Comparison of ENCODE assay signal across 21 cellular contexts in genomic region chr10:33154590-33154989, GRCh38.
DNase-seq lines count a peak whose midpoint lies in the region; ATAC-seq and TF ChIP-seq lines count a peak whose summit lies in the region.
"Had no signal": no experiment of that assay in that cellular context is flagged by ENCODE, and none has a peak within 500 bp of the region (broad histone marks: within the 10 kb centered on the region; RNA-seq: fewer than 3 reads in every experiment).

No MANE protein-coding gene starts in this region.

- 0 out of 2 replicates have a peak, but pooled peaks cover 8% of the 10 kb centered on the region for H3K9me1 ChIP-seq in IMR-90 (ENCODE audit: insufficient read depth, low read length)

- BruUV-seq in IMR-90 (replicated peaks; lab: Mats Ljungman, UMichigan): no TSS peak

- DNase-seq in CD4-positive, CD25-positive, alpha-beta regulatory T cell: no peak
- DNase-seq in IMR-90: no peak
- DNase-seq in activated T-helper 2 cell treated with anti-CD3 and anti-CD28 coated beads, Interferon-gamma antibody, Interleukin-2, Interleukin-4, amounts not matched to agents 10 μg/mL and 5 μg/mL and 100 μg/mL, durations not matched to agents 14 hours and 24 hours and 36 hours (ENCODE audit: low spot score): no peak
- peak; percentile 60 for DNase-seq in hepatic stellate cell (ENCODE audit: low spot score)
- DNase-seq in epidermal melanocyte (ENCODE audit: insufficient read length, low spot score): no peak
- no peak for DNase-seq in NCI-H446 treated with DMSO at 0.1 percent for 48 hours (lab: John Stamatoyannopoulos, UW)
- DNase-seq in NCI-H510A (lab: John Stamatoyannopoulos, UW): no peak
- DNase-seq: activated CD4-positive, alpha-beta T cell treated with anti-CD3 and anti-CD28 coated beads for 1 hour; activated T-cell treated with anti-CD3 and anti-CD28 coated beads, Interleukin-2, amount 50 U/mL, for 72 hours; EL; HFFc6; hippocampal formation; NCI-H1694; nucleus accumbens; spleen; stimulated activated CD4-positive, alpha-beta T cell treated with anti-CD3 and anti-CD28 coated beads, Interleukin-4, amount 100 ng/mL, for 24 hours; upper lobe of left lung had no signal

- peak overlapping the region; percentile 30 for H2BK20ac ChIP-seq in IMR-90 (ENCODE audit: low read depth, low read length)

- peak overlapping the region; percentile 13; the same call in 1 of the 2 replicates for H3K56ac ChIP-seq in IMR-90 (ENCODE audit: extremely low read depth, insufficient read depth, low read length)

- peaks cover 4% of the 10 kb centered on the region for H3K27me3 Mint-ChIP-seq in CD4-positive, CD25-positive, alpha-beta regulatory T cell
- H3K27me3 Mint-ChIP-seq in activated T-helper 2 cell treated with anti-CD3 and anti-CD28 coated beads, Interferon-gamma antibody, Interleukin-2, Interleukin-4, amounts not matched to agents 10 μg/mL and 5 μg/mL and 100 μg/mL, durations not matched to agents 14 hours and 24 hours and 36 hours (ENCODE audit: low read depth): no peaks in the 10 kb centered on the region
- H3K27me3 Mint-ChIP-seq: activated naive CD8-positive, alpha-beta T cell had no signal

- H2AFZ ChIP-seq in IMR-90 (replicated peaks; ENCODE audit: low read length, poor library complexity): no peak overlapping the region

- no peak for ATAC-seq in CD4-positive, CD25-positive, alpha-beta regulatory T cell (ENCODE audit: low read depth in 2 of 2)
- ATAC-seq in IMR-90 (ENCODE audit: low read depth) (no peak), GM19328 (IDR thresholded peaks at IDR 0.05; ENCODE audit: unreplicated experiment) (no peak)
- ATAC-seq: SK-N-SH treated with all-trans-retinoic acid at 6 μM for 48 hours had no signal

- no CpG with 5 or more reads among the region's 5 CpGs for WGBS in IMR-90 (ENCODE audit: extremely low coverage in 2 of 2, insufficient read length in 1 of 2), 2 experiments

- H3K9me3 Mint-ChIP-seq in CD4-positive, CD25-positive, alpha-beta regulatory T cell: peaks cover 0 to 4% (median 0%) of the 10 kb centered on the region in 7 donors
- no peaks in the 10 kb centered on the region for H3K9me3 Mint-ChIP-seq in activated T-helper 2 cell treated with anti-CD3 and anti-CD28 coated beads, Interferon-gamma antibody, Interleukin-2, Interleukin-4, amounts not matched to agents 10 μg/mL and 5 μg/mL and 100 μg/mL, durations not matched to agents 14 hours and 24 hours and 36 hours
- H3K9me3 Mint-ChIP-seq: activated T-cell treated with anti-CD3 and anti-CD28 coated beads, Interleukin-2, amount 50 U/mL, for 72 hours; HFFc6 had no signal

- peak overlapping the region; percentile 63 for H3K4me3 ChIP-seq in CD4-positive, CD25-positive, alpha-beta regulatory T cell (ENCODE audit: low read depth, low read length)
- no peak overlapping the region for H3K4me3 ChIP-seq in IMR-90 (ENCODE audit: insufficient read depth, low read depth, low read length)
- H3K4me3 ChIP-seq: lung, spleen, upper lobe of left lung had no signal

- H4K8ac ChIP-seq in IMR-90 (ENCODE audit: low read depth in 2 of 2, low read length in 2 of 2): no peak overlapping the region; a peak in 1 of 4 replicates

- TF ChIP-seq RAD21 in IMR-90 (IDR thresholded peaks at IDR 0.05; ENCODE audit: low read length): no peak

- intact Hi-C loops in IMR-90 (cut with micrococcal nuclease): loop anchor here (10.0 kb wide), 1 partner anchor 360 kb away; no protein-coding TSS in a partner anchor
- intact Hi-C loops in activated T-helper 2 cell treated with anti-CD3 and anti-CD28 coated beads, Interferon-gamma antibody, Interleukin-2, Interleukin-4, amounts not matched to agents 10 μg/mL and 5 μg/mL and 100 μg/mL, durations not matched to agents 14 hours and 24 hours and 36 hours (cut with micrococcal nuclease): loop anchor here (1.0 to 5.0 kb wide), 5 partner anchors 18 to 360 kb away; no protein-coding TSS in a partner anchor

- peak overlapping the region; percentile 81; the same call in 1 of the 2 replicates for H2BK120ac ChIP-seq in IMR-90 (ENCODE audit: low read depth, low read length)

- H4K91ac ChIP-seq in IMR-90 (ENCODE audit: insufficient read depth, low read depth, low read length): peak overlapping the region; percentile 36

- no peak overlapping the region for H3K4me3 Mint-ChIP-seq in CD4-positive, CD25-positive, alpha-beta regulatory T cell
- H3K4me3 Mint-ChIP-seq in activated T-helper 2 cell treated with anti-CD3 and anti-CD28 coated beads, Interferon-gamma antibody, Interleukin-2, Interleukin-4, amounts not matched to agents 10 μg/mL and 5 μg/mL and 100 μg/mL, durations not matched to agents 14 hours and 24 hours and 36 hours (ENCODE audit: low read depth): no peak overlapping the region
- H3K4me3 Mint-ChIP-seq: activated naive CD8-positive, alpha-beta T cell; HFFc6 had no signal

- TF ChIP-seq POLR2A in IMR-90 (IDR thresholded peaks at IDR 0.05; ENCODE audit: low read depth, low read length): no peak

- H2AK5ac ChIP-seq in IMR-90 (ENCODE audit: low read depth, low read length): no peak overlapping the region

- no peak overlapping the region for H2AK9ac ChIP-seq in IMR-90 (replicated peaks; ENCODE audit: low read depth, low read length, poor library complexity)

- in situ Hi-C loops in IMR-90 (cut with MboI; ENCODE audit: low sequenced_read_pairs): loop anchor here (10.0 kb wide), 1 partner anchor 140 kb away; no protein-coding TSS in a partner anchor

- H2BK5ac ChIP-seq in IMR-90 (ENCODE audit: low read depth, low read length, poor library complexity, severe bottlenecking): no peak overlapping the region

- TF ChIP-seq CTCF in IMR-90 (conservative IDR thresholded peaks at IDR 0.05; ENCODE audit: low read depth, low read length): no peak

- H4K5ac ChIP-seq in IMR-90 (ENCODE audit: low read depth, low read length): peak overlapping the region; percentile 9; the same call in 1 of the 2 replicates

- H3K4me1 ChIP-seq in CD4-positive, CD25-positive, alpha-beta regulatory T cell (ENCODE audit: control insufficient read depth, insufficient read depth, low read length, poor library complexity, severe bottlenecking): peaks cover 63% of the 10 kb centered on the region
- peaks cover 9% of the 10 kb centered on the region for H3K4me1 ChIP-seq in IMR-90 (ENCODE audit: control insufficient read depth, insufficient read depth, low read length)

- no peaks in the 10 kb centered on the region for H3K36me3 ChIP-seq in CD4-positive, CD25-positive, alpha-beta regulatory T cell (ENCODE audit: control insufficient read depth, insufficient read depth, low read length)
- H3K36me3 ChIP-seq in IMR-90 (ENCODE audit: control insufficient read depth, insufficient read depth, low read length): no peaks in the 10 kb centered on the region
- H3K36me3 ChIP-seq: spleen, upper lobe of left lung had no signal

- H3K9ac ChIP-seq in IMR-90 (ENCODE audit: low read depth, low read length): no peak overlapping the region

- CTCF ChIA-PET in IMR-90 (lab: Yijun Ruan, JAX): interaction anchor here (3.0 to 3.2 kb wide), 2 partner anchors 39 to 145 kb away, joined by 11 to 18 read pairs; no protein-coding TSS in a partner anchor

- no peaks in the 10 kb centered on the region for H3K9me3 ChIP-seq in CD4-positive, CD25-positive, alpha-beta regulatory T cell (ENCODE audit: control insufficient read depth in 2 of 2, low read length in 2 of 2)
- H3K9me3 ChIP-seq in IMR-90 (ENCODE audit: control insufficient read depth, insufficient read depth, low read length): no peaks in the 10 kb centered on the region
- H3K9me3 ChIP-seq: spleen, upper lobe of left lung had no signal

- no peaks in the 10 kb centered on the region for H3K27me3 ChIP-seq in CD4-positive, CD25-positive, alpha-beta regulatory T cell (ENCODE audit: control insufficient read depth, insufficient read depth, low read length)
- no peaks in the 10 kb centered on the region for H3K27me3 ChIP-seq in IMR-90 (ENCODE audit: control insufficient read depth, insufficient read depth, low read length)
- H3K27me3 ChIP-seq: spleen, upper lobe of left lung had no signal

- H3K4ac ChIP-seq in IMR-90 (ENCODE audit: low read depth, low read length): 0 out of 2 replicates have a peak overlapping the region, but pooled peaks have one; percentile 35

- H3K36me3 Mint-ChIP-seq in CD4-positive, CD25-positive, alpha-beta regulatory T cell: peaks cover 3% of the 10 kb centered on the region
- no peaks in the 10 kb centered on the region for H3K36me3 Mint-ChIP-seq in activated T-helper 2 cell treated with anti-CD3 and anti-CD28 coated beads, Interferon-gamma antibody, Interleukin-2, Interleukin-4, amounts not matched to agents 10 μg/mL and 5 μg/mL and 100 μg/mL, durations not matched to agents 14 hours and 24 hours and 36 hours (ENCODE audit: low read depth)
- H3K36me3 Mint-ChIP-seq: activated naive CD8-positive, alpha-beta T cell had no signal

- H2BK15ac ChIP-seq in IMR-90 (ENCODE audit: low read depth, low read length): peak overlapping the region; percentile 10; the same call in 1 of the 3 replicates

- peak overlapping the region; percentile 33; the same call in 1 of the 2 replicates for H3K14ac ChIP-seq in IMR-90 (replicated peaks; ENCODE audit: low read depth, low read length)

- H3K27ac ChIP-seq in CD4-positive, CD25-positive, alpha-beta regulatory T cell (ENCODE audit: insufficient read depth, low read length, poor library complexity, severe bottlenecking): peak overlapping the region; percentile 77
- H3K27ac ChIP-seq in IMR-90 (ENCODE audit: insufficient read depth, low read length): no peak overlapping the region

- H3K79me1 ChIP-seq in IMR-90 (ENCODE audit: low read depth in 1 of 2, low read length in 2 of 2): no peaks in the 10 kb centered on the region

- H3K4me1 Mint-ChIP-seq in CD4-positive, CD25-positive, alpha-beta regulatory T cell: peaks cover 37 to 66% (median 54%) of the 10 kb centered on the region in 4 donors
- peaks cover 53% of the 10 kb centered on the region for H3K4me1 Mint-ChIP-seq in activated T-helper 2 cell treated with anti-CD3 and anti-CD28 coated beads, Interferon-gamma antibody, Interleukin-2, Interleukin-4, amounts not matched to agents 10 μg/mL and 5 μg/mL and 100 μg/mL, durations not matched to agents 14 hours and 24 hours and 36 hours (ENCODE audit: low read depth)

- no peak overlapping the region for H3K23ac ChIP-seq in IMR-90 (ENCODE audit: low read depth, low read length)

- H3K27ac Mint-ChIP-seq in CD4-positive, CD25-positive, alpha-beta regulatory T cell: peak overlapping the region; percentile 72 to 94 (median 91)
- H3K27ac Mint-ChIP-seq in activated T-helper 2 cell treated with anti-CD3 and anti-CD28 coated beads, Interferon-gamma antibody, Interleukin-2, Interleukin-4, amounts not matched to agents 10 μg/mL and 5 μg/mL and 100 μg/mL, durations not matched to agents 14 hours and 24 hours and 36 hours: peak overlapping the region; percentile 10
- H3K27ac Mint-ChIP-seq: HFFc6 had no signal

- H3K4me2 ChIP-seq in IMR-90 (ENCODE audit: low read depth, low read length): no peak overlapping the region

- POLR2A ChIA-PET in IMR-90 (lab: Charles Lee; ENCODE audit: unreplicated experiment): no interaction called here

- H4K20me1 ChIP-seq in IMR-90 (ENCODE audit: insufficient read depth, low read length): no peaks in the 10 kb centered on the region

- peak overlapping the region; percentile 81; the same call in 1 of the 2 replicates for H3K18ac ChIP-seq in IMR-90 (ENCODE audit: low read depth, low read length)

- dilution Hi-C loops in IMR-90 (cut with HindIII; ENCODE audit: low sequenced_read_pairs, unreplicated experiment): no loop called here
